ENCODE assay signal across 8 cellular contexts in the genomic region with DNA sequence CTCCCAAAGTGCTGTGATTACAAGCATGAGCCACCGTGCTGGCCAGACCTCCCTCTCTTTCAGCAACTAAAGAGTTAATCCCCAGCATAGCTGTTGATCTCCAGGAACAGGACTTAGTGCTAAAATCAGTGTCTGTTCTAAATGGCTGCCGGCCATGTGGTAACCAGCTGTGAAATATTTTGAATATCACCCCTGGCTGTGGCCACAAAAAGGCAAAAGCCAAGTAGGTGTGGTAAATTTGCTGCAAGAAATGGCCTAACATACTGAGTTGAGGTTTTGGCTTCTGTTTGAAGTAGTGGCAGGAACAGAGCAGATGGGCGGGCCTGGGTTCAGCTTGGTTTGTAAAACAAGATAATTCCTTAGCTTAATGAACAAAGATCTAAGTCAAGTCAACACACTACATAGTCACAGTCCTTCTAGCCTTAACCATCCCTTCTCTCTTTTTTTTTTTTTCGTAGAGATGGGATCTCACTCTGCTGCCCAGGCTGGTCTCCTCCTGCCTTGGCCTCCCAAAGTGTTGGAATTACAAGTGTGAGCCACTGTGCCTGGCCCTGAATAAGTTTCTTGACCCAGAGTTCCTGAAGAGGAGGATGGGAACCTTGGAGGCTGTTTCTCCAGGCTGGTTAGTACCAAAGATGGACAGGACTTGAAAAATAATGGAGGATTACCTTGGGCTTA. TPM values are rescaled to one million over a fixed set of nuclear protein-coding genes. Genes with fewer than 3 reads are reported as not detected.
A peak's percentile ranks its signal among the peaks of the same experiment; 100 is the strongest.
DNase-seq lines count a peak whose midpoint lies in the region; ATAC-seq and TF ChIP-seq lines count a peak whose summit lies in the region.

No MANE protein-coding gene starts in this region.

- 27 to 30% methylated on average over 4 of the region's 4 CpGs for WGBS in lower leg skin, 2 donors

- TF ChIP-seq POLR2A in lower leg skin (IDR thresholded peaks at IDR 0.05) = no peak

- H3K36me3 Mint-ChIP-seq in activated naive CD8-positive, alpha-beta T cell treated with anti-CD3 and anti-CD28 coated beads, Interleukin-2, amount 50 U/mL, for 24 hours (ENCODE audit: low read depth) = no peaks in the 10 kb centered on the region
- H3K36me3 Mint-ChIP-seq in chondrocyte (ENCODE audit: low read depth) = no peaks in the 10 kb centered on the region

- no peaks in the 10 kb centered on the region for H3K9me3 Mint-ChIP-seq in activated naive CD8-positive, alpha-beta T cell treated with anti-CD3 and anti-CD28 coated beads, Interleukin-2, amount 50 U/mL, for 24 hours
- H3K9me3 Mint-ChIP-seq in chondrocyte (ENCODE audit: low read depth) = no peaks in the 10 kb centered on the region

- H3K4me1 Mint-ChIP-seq in activated naive CD8-positive, alpha-beta T cell treated with anti-CD3 and anti-CD28 coated beads, Interleukin-2, amount 50 U/mL, for 24 hours = peaks cover 24% of the 10 kb centered on the region
- peaks cover 19% of the 10 kb centered on the region for H3K4me1 Mint-ChIP-seq in chondrocyte (ENCODE audit: low read depth)

- H3K4me3 Mint-ChIP-seq in activated naive CD8-positive, alpha-beta T cell treated with anti-CD3 and anti-CD28 coated beads, Interleukin-2, amount 50 U/mL, for 24 hours = peak overlapping the region; percentile 17
- no peak overlapping the region for H3K4me3 Mint-ChIP-seq in chondrocyte (ENCODE audit: unreplicated experiment)

- peak; percentile 92 for DNase-seq in OCI-M1 (lab: John Stamatoyannopoulos, UW)
- DNase-seq in activated naive CD8-positive, alpha-beta T cell treated with anti-CD3 and anti-CD28 coated beads, Interleukin-2, amount 50 U/mL, for 24 hours = peak; percentile 23
- peak; percentile 78 to 92 for DNase-seq in lower leg skin (ENCODE audit: low spot score in 2 of 2)
- DNase-seq in NCI-H2227 treated with DMSO at 0.1 percent for 48 hours (lab: John Stamatoyannopoulos, UW) = no peak
- no peak for DNase-seq in chondrocyte (ENCODE audit: low spot score)

- H3K27ac Mint-ChIP-seq in activated naive CD8-positive, alpha-beta T cell treated with anti-CD3 and anti-CD28 coated beads, Interleukin-2, amount 50 U/mL, for 24 hours = peak overlapping the region; percentile 59
- H3K27ac Mint-ChIP-seq in chondrocyte (ENCODE audit: unreplicated experiment) = no peak overlapping the region

- no peak overlapping the region for H3K4me3 ChIP-seq in lower leg skin (ENCODE audit: low read depth, poor library complexity, severe bottlenecking)

- peak; percentile 80 for ATAC-seq in GM18867 (IDR thresholded peaks at IDR 0.05; ENCODE audit: unreplicated experiment)
- ATAC-seq in activated naive CD8-positive, alpha-beta T cell treated with anti-CD3 and anti-CD28 coated beads, Interleukin-2, amount 50 U/mL, for 24 hours = peak; percentile 59
- no peak for ATAC-seq in GM21526 (IDR thresholded peaks at IDR 0.05; ENCODE audit: low FRiP score, unreplicated experiment)
- no peak for ATAC-seq in HG03432 (IDR thresholded peaks at IDR 0.05; ENCODE audit: unreplicated experiment)

- TF ChIP-seq CTCF in lower leg skin (IDR thresholded peaks at IDR 0.05) (no peak), chondrocyte (IDR thresholded peaks at IDR 0.05) (no peak)

- intact Hi-C loops in lower leg skin (cut with DNase I; ENCODE audit: low total_unique reads) = no loop called here

- no peaks in the 10 kb centered on the region for H3K27me3 Mint-ChIP-seq in activated naive CD8-positive, alpha-beta T cell treated with anti-CD3 and anti-CD28 coated beads, Interleukin-2, amount 50 U/mL, for 24 hours
- H3K27me3 Mint-ChIP-seq in chondrocyte (ENCODE audit: low read depth) = peaks cover 3% of the 10 kb centered on the region

RNA-seq across cellular contexts. Expression of a gene that starts 22.7 kb away (rescaled TPM):
- total RNA-seq in lower leg skin (10 to 100 TPM; 47.1 to 62.7 (median 58.6) TPM), chondrocyte (7.7 to 8.2 TPM (median 7.8 TPM) in 3 replicates)

RNA-seq across cellular contexts. Expression of a gene that starts 32.5 kb away (rescaled TPM):
- 1 to 10 TPM in 3 of 4 donors, under 1 TPM in 1; 0.39 to 2.1 (median 1.5) TPM for total RNA-seq in lower leg skin
- 0.77 to 0.95 TPM (median 0.87 TPM) in 3 replicates for total RNA-seq in chondrocyte

RNA-seq across cellular contexts. Expression of a gene that starts 37.3 kb away (rescaled TPM):
- total RNA-seq in lower leg skin (10 to 100 TPM; 57.3 to 97.7 (median 68.0) TPM), chondrocyte (24.0 to 34.1 TPM (median 33.0 TPM) in 3 replicates)

RNA-seq across cellular contexts. Expression of a gene that starts 52.2 kb away (rescaled TPM):
- total RNA-seq in lower leg skin = 1 to 10 TPM in 1 of 4 donors, under 1 TPM in 1, not detected in 2; 0.26 to 1.5 TPM
- total RNA-seq in chondrocyte = 0.42 to 0.87 TPM in 2 of 3 replicates, not detected in the other

RNA-seq across cellular contexts. Expression of a gene that starts 57.4 kb away (rescaled TPM):
- total RNA-seq in lower leg skin = 1 to 10 TPM in 2 of 4 donors, not detected in 2; 1.3 to 1.7 TPM
- total RNA-seq in chondrocyte = 0.70 to 1.1 TPM in 2 of 3 replicates, not detected in the other

Comparison
In these comparisons a context has a peak if more than half of its experiments do, and no peak if none do; other contexts are left out.
1. ATAC-seq: peak in GM18867 (single experiment) and activated naive CD8-positive, alpha-beta T cell treated with anti-CD3 and anti-CD28 coated beads, Interleukin-2, amount 50 U/mL, for 24 hours (single experiment); none in GM21526 (single experiment) and HG03432 (single experiment).
2. DNase-seq: peak in OCI-M1 (single experiment), activated naive CD8-positive, alpha-beta T cell treated with anti-CD3 and anti-CD28 coated beads, Interleukin-2, amount 50 U/mL, for 24 hours (single experiment) and lower leg skin (2 of 2); none in NCI-H2227 treated with DMSO at 0.1 percent for 48 hours (single experiment) and chondrocyte (single experiment).